In genomic region chr4:70734971-70735370, GRCh38 we compare ENCODE assay signal across 8 cellular contexts. TPM values are rescaled to one million over a fixed set of nuclear protein-coding genes. Genes with fewer than 3 reads are reported as not detected.
A peak's percentile ranks its signal among the peaks of the same experiment; 100 is the strongest.
DNase-seq lines count a peak whose midpoint lies in the region; ATAC-seq and TF ChIP-seq lines count a peak whose summit lies in the region.

No MANE protein-coding gene starts in this region.

- H3K27ac ChIP-seq in CD4-positive, CD25-positive, alpha-beta regulatory T cell (ENCODE audit: insufficient read depth, low read length, poor library complexity, severe bottlenecking) = peak overlapping the region; percentile 65
- H3K27ac ChIP-seq in right lobe of liver = peak overlapping the region; percentile 64 to 87 (median 83)
- H3K27ac ChIP-seq in vagina = peak overlapping the region; percentile 59
- no peak overlapping the region for H3K27ac ChIP-seq in endodermal cell (ENCODE audit: low read depth, low read length)

- peak in 1 of 3 donors; percentile 12 for DNase-seq in CD4-positive, CD25-positive, alpha-beta regulatory T cell
- DNase-seq in adipocyte (ENCODE audit: low read depth) (no peak), right lobe of liver (no peak), vagina (ENCODE audit: extremely low spot score in 2 of 2) (no peak), endodermal cell (no peak), AG08396 (ENCODE audit: low spot score) (no peak)

- ATAC-seq in CD4-positive, CD25-positive, alpha-beta regulatory T cell (ENCODE audit: low read depth in 2 of 2) = peak; percentile 26 to 56
- peak; percentile 10 for ATAC-seq in HG03135 (IDR thresholded peaks at IDR 0.05; ENCODE audit: unreplicated experiment)
- ATAC-seq in right lobe of liver = peak; percentile 15 to 38 (median 30)
- ATAC-seq in GM19324 (IDR thresholded peaks at IDR 0.05; ENCODE audit: low FRiP score, unreplicated experiment) = no peak

- H3K9me3 Mint-ChIP-seq in CD4-positive, CD25-positive, alpha-beta regulatory T cell = no peaks in the 10 kb centered on the region
- no peaks in the 10 kb centered on the region for H3K9me3 Mint-ChIP-seq in endodermal cell

- TF ChIP-seq CTCF in right lobe of liver (IDR thresholded peaks at IDR 0.05) = no peak
- no peak for TF ChIP-seq CTCF in vagina (IDR thresholded peaks at IDR 0.05)
- no peak for TF ChIP-seq CTCF in endodermal cell (conservative IDR thresholded peaks at IDR 0.05)

- intact Hi-C loops in right lobe of liver (cut with DNase I) = no loop called here
- intact Hi-C loops in vagina (cut with DNase I) = no loop called here

- no peaks in the 10 kb centered on the region for H3K27me3 Mint-ChIP-seq in CD4-positive, CD25-positive, alpha-beta regulatory T cell
- no peaks in the 10 kb centered on the region for H3K27me3 Mint-ChIP-seq in endodermal cell (ENCODE audit: insufficient read depth)

- TF ChIP-seq POLR2A in right lobe of liver (IDR thresholded peaks at IDR 0.05) = no peak
- TF ChIP-seq POLR2A in vagina (IDR thresholded peaks at IDR 0.05) = no peak

- H3K27ac Mint-ChIP-seq in CD4-positive, CD25-positive, alpha-beta regulatory T cell = peak overlapping the region; percentile 69 to 96 (median 79)
- H3K27ac Mint-ChIP-seq in endodermal cell = no peak overlapping the region

- peak overlapping the region; percentile 59 to 91 (median 66) for H3K4me3 Mint-ChIP-seq in CD4-positive, CD25-positive, alpha-beta regulatory T cell
- no peak overlapping the region for H3K4me3 Mint-ChIP-seq in endodermal cell

- peak overlapping the region; percentile 83 for H3K4me3 ChIP-seq in CD4-positive, CD25-positive, alpha-beta regulatory T cell (ENCODE audit: low read depth, low read length)
- H3K4me3 ChIP-seq in adipocyte (ENCODE audit: low read length) = peak overlapping the region; percentile 84
- H3K4me3 ChIP-seq in right lobe of liver = peak overlapping the region; percentile 10 to 47 (median 46)
- peak overlapping the region; percentile 24 to 27 for H3K4me3 ChIP-seq in vagina
- no peak overlapping the region for H3K4me3 ChIP-seq in endodermal cell (ENCODE audit: low read length)

- H3K36me3 Mint-ChIP-seq in CD4-positive, CD25-positive, alpha-beta regulatory T cell = no peaks in the 10 kb centered on the region
- H3K36me3 Mint-ChIP-seq in endodermal cell (ENCODE audit: low read depth) = peaks cover 4% of the 10 kb centered on the region

- peaks cover 18 to 38% (median 25%) of the 10 kb centered on the region in 4 donors for H3K4me1 Mint-ChIP-seq in CD4-positive, CD25-positive, alpha-beta regulatory T cell
- peaks cover 13% of the 10 kb centered on the region for H3K4me1 Mint-ChIP-seq in endodermal cell

- no peaks in the 10 kb centered on the region for H3K9me3 ChIP-seq in CD4-positive, CD25-positive, alpha-beta regulatory T cell (ENCODE audit: control insufficient read depth in 2 of 2, low read length in 2 of 2)
- H3K9me3 ChIP-seq in adipocyte (ENCODE audit: control insufficient read depth, low read length) = no peaks in the 10 kb centered on the region
- no peaks in the 10 kb centered on the region for H3K9me3 ChIP-seq in right lobe of liver
- H3K9me3 ChIP-seq in vagina = no peaks in the 10 kb centered on the region
- H3K9me3 ChIP-seq in endodermal cell (ENCODE audit: control insufficient read depth, low read length) = no peaks in the 10 kb centered on the region

- WGBS in right lobe of liver (ENCODE audit: insufficient coverage, low coverage, low lambda C conversion rate, missing lambda C conversion rate) = 13% methylated on average over 2 of the region's 3 CpGs
- 96 to 97% methylated on average over 2 to 3 of the region's 3 CpGs for WGBS in endodermal cell (ENCODE audit: insufficient coverage in 1 of 2, insufficient read length in 1 of 2), 2 experiments

- H3K36me3 ChIP-seq in CD4-positive, CD25-positive, alpha-beta regulatory T cell (ENCODE audit: control insufficient read depth, insufficient read depth, low read length) = no peaks in the 10 kb centered on the region
- H3K36me3 ChIP-seq in adipocyte (ENCODE audit: control insufficient read depth, insufficient read depth, low read length, severe bottlenecking) = peaks cover 2% of the 10 kb centered on the region
- H3K36me3 ChIP-seq in right lobe of liver = no peaks in the 10 kb centered on the region
- no peaks in the 10 kb centered on the region for H3K36me3 ChIP-seq in vagina
- H3K36me3 ChIP-seq in endodermal cell (ENCODE audit: control insufficient read depth, insufficient read depth, low read length) = no peaks in the 10 kb centered on the region

- peaks cover 33% of the 10 kb centered on the region for H3K4me1 ChIP-seq in CD4-positive, CD25-positive, alpha-beta regulatory T cell (ENCODE audit: control insufficient read depth, insufficient read depth, low read length, poor library complexity, severe bottlenecking)
- H3K4me1 ChIP-seq in adipocyte (ENCODE audit: control insufficient read depth, insufficient read depth, low read length) (peaks cover 36% of the 10 kb centered on the region), right lobe of liver (peaks cover 0 to 24% (median 8%) of the 10 kb centered on the region in 4 donors), vagina (peaks cover 57% of the 10 kb centered on the region), endodermal cell (ENCODE audit: control insufficient read depth, insufficient read depth, low read length) (no peaks in the 10 kb centered on the region)

- H3K9ac ChIP-seq in adipocyte (ENCODE audit: low read length) = peak overlapping the region; percentile 81
- H3K9ac ChIP-seq in endodermal cell (ENCODE audit: extremely low read depth, low read length, poor library complexity, severe bottlenecking) = no peak overlapping the region

- H3K27me3 ChIP-seq in CD4-positive, CD25-positive, alpha-beta regulatory T cell (ENCODE audit: control insufficient read depth, insufficient read depth, low read length) = no peaks in the 10 kb centered on the region
- no peaks in the 10 kb centered on the region for H3K27me3 ChIP-seq in adipocyte (replicated peaks; ENCODE audit: control insufficient read depth, insufficient read depth, low read length)
- H3K27me3 ChIP-seq in right lobe of liver = no peaks in the 10 kb centered on the region
- no peaks in the 10 kb centered on the region for H3K27me3 ChIP-seq in vagina
- H3K27me3 ChIP-seq in endodermal cell (ENCODE audit: control insufficient read depth, insufficient read depth, low read length, poor library complexity, severe bottlenecking) = no peaks in the 10 kb centered on the region

RNA-seq across cellular contexts. Expression of gene RUFY3, which starts 13.2 kb away (rescaled TPM):
- total RNA-seq in CD4-positive, CD25-positive, alpha-beta regulatory T cell = 14.9 TPM
- 1 to 10 TPM in 3 of 4 donors, under 1 TPM in 1; 0.79 to 1.9 (median 1.4) TPM for polyA plus RNA-seq in CD4-positive, CD25-positive, alpha-beta regulatory T cell
- total RNA-seq in right lobe of liver (10 to 100 TPM; 24.1 to 58.3 (median 30.3) TPM), vagina (71.2 TPM), endodermal cell (10 to 100 TPM; 75.1 to 91.2 TPM)
- polyA plus RNA-seq in endodermal cell (2013, experiment 1 of 2) = 75.2 TPM
- polyA plus RNA-seq in endodermal cell (2013, experiment 2 of 2) = 85.9 TPM

RNA-seq across cellular contexts. Expression of gene UTP3, which starts 46.6 kb away (rescaled TPM):
- 17.5 TPM for total RNA-seq in CD4-positive, CD25-positive, alpha-beta regulatory T cell
- 10 to 100 TPM in 3 of 4 donors, 1 to 10 TPM in 1; 8.8 to 13.7 (median 12.1) TPM for polyA plus RNA-seq in CD4-positive, CD25-positive, alpha-beta regulatory T cell
- total RNA-seq in right lobe of liver = 10 to 100 TPM; 10.2 to 22.3 (median 14.0) TPM
- 15.7 TPM for total RNA-seq in vagina
- 10 to 100 TPM; 36.0 to 37.8 TPM for total RNA-seq in endodermal cell
- 26.7 TPM for polyA plus RNA-seq in endodermal cell (2013, experiment 1 of 2)
- polyA plus RNA-seq in endodermal cell (2013, experiment 2 of 2) = 28.2 TPM
